22 cellular contexts compared by ENCODE assay signal in genomic region chrX:154529206-154529612, GRCh38. TPM values are rescaled to one million over a fixed set of nuclear protein-coding genes. Genes with fewer than 3 reads are reported as not detected.
DNase-seq lines count a peak whose midpoint lies in the region; ATAC-seq and TF ChIP-seq lines count a peak whose summit lies in the region.
"Had no signal": no experiment of that assay in that cellular context is flagged by ENCODE, and none has a peak within 500 bp of the region (broad histone marks: within the 10 kb centered on the region; RNA-seq: fewer than 3 reads in every experiment).

No MANE protein-coding gene starts in this region.

- H2BK20ac ChIP-seq in IMR-90 (ENCODE audit: low read depth, low read length) = no peak overlapping the region

- H3K9me1 ChIP-seq in IMR-90 (ENCODE audit: insufficient read depth, low read length) = 0 out of 2 replicates have a peak, but pooled peaks cover 2% of the 10 kb centered on the region

- H3K18ac ChIP-seq in IMR-90 (ENCODE audit: low read depth, low read length) = no peak overlapping the region

- H3K27me3 ChIP-seq in IMR-90 (ENCODE audit: control insufficient read depth, insufficient read depth, low read length) (no peaks in the 10 kb centered on the region), neutrophil (no peaks in the 10 kb centered on the region), BE2C (no peaks in the 10 kb centered on the region)
- H3K27me3 ChIP-seq: gastroesophageal sphincter had no signal

- H3K4me1 ChIP-seq in IMR-90 (ENCODE audit: control insufficient read depth, insufficient read depth, low read length) (peaks cover 10% of the 10 kb centered on the region), neutrophil (ENCODE audit: control insufficient read depth in 1 of 2, insufficient read depth in 1 of 2, low read depth in 1 of 2, low read length in 1 of 2) (peaks cover 10 to 11% of the 10 kb centered on the region in 2 experiments), BE2C (no peaks in the 10 kb centered on the region; the same call in 1 of the 2 replicates)

- peaks cover 33% of the 10 kb centered on the region; the same call in 1 of the 2 replicates for H3K36me3 ChIP-seq in IMR-90 (ENCODE audit: control insufficient read depth, insufficient read depth, low read length)
- H3K36me3 ChIP-seq in neutrophil = peaks cover 43% of the 10 kb centered on the region
- H3K36me3 ChIP-seq in BE2C = peaks cover 20% of the 10 kb centered on the region

- no peak overlapping the region for H2BK120ac ChIP-seq in IMR-90 (ENCODE audit: low read depth, low read length)

- DNase-seq in AG20443 (ENCODE audit: low spot score) (peak; percentile 43), IMR-90 (peak; percentile 15), cardiac fibroblast (ENCODE audit: low read depth in 2 of 2) (peak; percentile 46 to 72), superior temporal gyrus (ENCODE audit: extremely low spot score) (no peak), NOMO-1 treated with dmso at 0.1 percent for 144 hours (lab: John Stamatoyannopoulos, UW; ENCODE audit: unreplicated experiment) (no peak), BE2C (no peak), NCI-H1417 (lab: John Stamatoyannopoulos, UW) (no peak)
- DNase-seq: activated CD4-positive, alpha-beta T cell treated with anti-CD3 and anti-CD28 coated beads, Interleukin-2, amount 50 U/mL, for 1 hour; CD4-positive, alpha-beta memory T cell; DMS79 treated with DMSO at 0.1 percent for 48 hours; kidney; mammary epithelial cell; MV-4-11; NCI-H1694 treated with DMSO at 0.1 percent for 48 hours; NCI-H82; right cardiac atrium; stimulated activated CD4-positive, alpha-beta T cell treated with anti-CD3 and anti-CD28 coated beads, Interleukin-15, amount 100 ng/mL, for 24 hours; T-helper 2 cell had no signal

- no peak overlapping the region for H3K4ac ChIP-seq in IMR-90 (ENCODE audit: low read depth, low read length)

- POLR2A ChIA-PET in IMR-90 (lab: Charles Lee; ENCODE audit: unreplicated experiment) = no interaction called here

- peak; percentile 20; the same call in 1 of the 2 replicates for ATAC-seq in IMR-90 (ENCODE audit: low read depth)
- ATAC-seq: gastroesophageal sphincter, right cardiac atrium had no signal

- no peak overlapping the region for H3K4me2 ChIP-seq in IMR-90 (ENCODE audit: low read depth, low read length)

- H3K23ac ChIP-seq in IMR-90 (ENCODE audit: low read depth, low read length) = no peak overlapping the region

- H2AK9ac ChIP-seq in IMR-90 (replicated peaks; ENCODE audit: low read depth, low read length, poor library complexity) = no peak overlapping the region

- no peak overlapping the region; a peak in 1 of 4 replicates for H4K8ac ChIP-seq in IMR-90 (ENCODE audit: low read depth in 2 of 2, low read length in 2 of 2)

- H2AK5ac ChIP-seq in IMR-90 (ENCODE audit: low read depth, low read length) = no peak overlapping the region

- no peak overlapping the region for H3K56ac ChIP-seq in IMR-90 (ENCODE audit: extremely low read depth, insufficient read depth, low read length)

- WGBS in IMR-90 (ENCODE audit: extremely low coverage in 2 of 2, insufficient read length in 1 of 2), 2 experiments = 76% methylated on average over 2 of the region's 6 CpGs; no CpG with 5 or more reads in 1 of the 2 experiments

- CTCF ChIA-PET in IMR-90 (lab: Yijun Ruan, JAX) = no interaction called here

- no peak overlapping the region for H3K14ac ChIP-seq in IMR-90 (replicated peaks; ENCODE audit: low read depth, low read length)

- H3K9ac ChIP-seq in IMR-90 (ENCODE audit: low read depth, low read length) = no peak overlapping the region

- TF ChIP-seq POLR2A in IMR-90 (IDR thresholded peaks at IDR 0.05; ENCODE audit: low read depth, low read length) = no peak

- no peak overlapping the region for H4K5ac ChIP-seq in IMR-90 (ENCODE audit: low read depth, low read length)

- TF ChIP-seq CTCF in IMR-90 (conservative IDR thresholded peaks at IDR 0.05; ENCODE audit: low read depth, low read length) = no peak
- no peak for TF ChIP-seq CTCF in cardiac fibroblast (IDR thresholded peaks at IDR 0.05; ENCODE audit: low read depth, low read length)
- TF ChIP-seq CTCF in neutrophil (IDR thresholded peaks at IDR 0.05) = no peak
- TF ChIP-seq CTCF in BE2C (IDR thresholded peaks at IDR 0.05; ENCODE audit: low read depth, low read length) = no peak

- no peaks in the 10 kb centered on the region for H3K9me3 ChIP-seq in IMR-90 (ENCODE audit: control insufficient read depth, insufficient read depth, low read length)
- H3K9me3 ChIP-seq in neutrophil = no peaks in the 10 kb centered on the region
- no peaks in the 10 kb centered on the region for H3K9me3 ChIP-seq in BE2C
- H3K9me3 ChIP-seq: gastroesophageal sphincter had no signal

- H4K20me1 ChIP-seq in IMR-90 (ENCODE audit: insufficient read depth, low read length) = 0 out of 2 replicates have a peak, but pooled peaks cover under 1% of the 10 kb centered on the region

- in situ Hi-C loops in IMR-90 (cut with MboI; ENCODE audit: low sequenced_read_pairs) = loop anchor here (25.0 kb wide), 1 partner anchor 1567 kb away; no protein-coding TSS in a partner anchor

- H2AFZ ChIP-seq in IMR-90 (replicated peaks; ENCODE audit: low read length, poor library complexity) = no peak overlapping the region

- no peak overlapping the region for H2BK15ac ChIP-seq in IMR-90 (ENCODE audit: low read depth, low read length)

- H4K91ac ChIP-seq in IMR-90 (ENCODE audit: insufficient read depth, low read depth, low read length) = no peak overlapping the region

- peaks cover 0 to 6% of the 10 kb centered on the region in 2 experiments; a peak in 2 of 4 replicates for H3K79me1 ChIP-seq in IMR-90 (ENCODE audit: low read depth in 1 of 2, low read length in 2 of 2)

- TF ChIP-seq RAD21 in IMR-90 (IDR thresholded peaks at IDR 0.05; ENCODE audit: low read length) = no peak

- H3K4me3 ChIP-seq in IMR-90 (ENCODE audit: insufficient read depth, low read depth, low read length) (no peak overlapping the region), cardiac fibroblast (replicated peaks in 1 of 2; ENCODE audit: low read depth in 2 of 2, low read length in 2 of 2) (no peak overlapping the region), neutrophil (ENCODE audit: low read depth in 1 of 2, low read length in 1 of 2) (no peak overlapping the region), BE2C (ENCODE audit: low read depth, low read length) (no peak overlapping the region)
- H3K4me3 ChIP-seq: gastroesophageal sphincter, SK-N-MC had no signal

- intact Hi-C loops in IMR-90 (cut with micrococcal nuclease) = no loop called here

- no TSS peak for BruUV-seq in IMR-90 (replicated peaks; lab: Mats Ljungman, UMichigan)

- dilution Hi-C loops in IMR-90 (cut with HindIII; ENCODE audit: low sequenced_read_pairs, unreplicated experiment) = no loop called here

- H3K27ac ChIP-seq in IMR-90 (ENCODE audit: insufficient read depth, low read length) = no peak overlapping the region
- H3K27ac ChIP-seq in neutrophil = peak overlapping the region; percentile 49
- H3K27ac ChIP-seq: gastroesophageal sphincter, SK-N-MC, VCaP had no signal

- H2BK5ac ChIP-seq in IMR-90 (ENCODE audit: low read depth, low read length, poor library complexity, severe bottlenecking) = no peak overlapping the region

TF ChIP-seq in IMR-90, 13 proteins besides CTCF, POLR2A, EP300 and RAD21:
- TF ChIP-seq FOS (IDR thresholded peaks at IDR 0.05; ENCODE audit: low read depth, low read length) (no peak), CEBPB (IDR thresholded peaks at IDR 0.05; ENCODE audit: low read depth, low read length) (peak; percentile 47; the same call in 1 of the 2 replicates)

RNA-seq across cellular contexts. Expression of gene FAM3A, which starts 13.2 kb away (rescaled TPM):
- 14.0 and 15.0 TPM in 2 replicates for total RNA-seq in IMR-90 (2012; rRNA removed)
- polyA plus RNA-seq in IMR-90 (2012; rRNA removed) = 47.2 and 52.0 TPM in 2 replicates
- polyA plus RNA-seq in IMR-90 (2012; cell fraction: cytosol; rRNA removed) = 35.3 and 65.1 TPM in 2 replicates
- 99.5 and 206 TPM in 2 replicates for polyA plus RNA-seq in IMR-90 (2012; cell fraction: nucleus; rRNA removed; ENCODE audit: low replicate concordance)
- polyA plus RNA-seq in BE2C (2012; ENCODE audit: insufficient read depth, insufficient read length, low read depth) = 29.7 TPM

RNA-seq across cellular contexts. Expression of gene G6PD, which starts 17.4 kb away (rescaled TPM):
- total RNA-seq in IMR-90 (2012; rRNA removed) = 60.0 and 77.1 TPM in 2 replicates
- polyA plus RNA-seq in IMR-90 (2012; rRNA removed) = 174 and 213 TPM in 2 replicates
- 127 and 234 TPM in 2 replicates for polyA plus RNA-seq in IMR-90 (2012; cell fraction: cytosol; rRNA removed)
- 185 and 431 TPM in 2 replicates for polyA plus RNA-seq in IMR-90 (2012; cell fraction: nucleus; rRNA removed; ENCODE audit: low replicate concordance)
- polyA plus RNA-seq in BE2C (2012; ENCODE audit: insufficient read depth, insufficient read length, low read depth) = 207 TPM

RNA-seq across cellular contexts. Expression of gene IKBKG, which starts 18.2 kb away (rescaled TPM):
- total RNA-seq in IMR-90 (2012; rRNA removed) = 13.9 and 16.5 TPM in 2 replicates
- polyA plus RNA-seq in IMR-90 (2012; rRNA removed) = 38.2 and 41.3 TPM in 2 replicates
- polyA plus RNA-seq in IMR-90 (2012; cell fraction: cytosol; rRNA removed) = 61.0 and 68.3 TPM in 2 replicates
- polyA plus RNA-seq in IMR-90 (2012; cell fraction: nucleus; rRNA removed; ENCODE audit: low replicate concordance) = 60.9 and 124 TPM in 2 replicates
- 74.8 TPM for polyA plus RNA-seq in BE2C (2012; ENCODE audit: insufficient read depth, insufficient read length, low read depth)

RNA-seq across cellular contexts. Expression of gene SLC10A3, which starts 38.8 kb away (rescaled TPM):
- 15.2 and 16.1 TPM in 2 replicates for total RNA-seq in IMR-90 (2012; rRNA removed)
- polyA plus RNA-seq in IMR-90 (2012; rRNA removed) = 24.6 and 26.9 TPM in 2 replicates
- polyA plus RNA-seq in IMR-90 (2012; cell fraction: cytosol; rRNA removed) = 12.0 and 39.4 TPM in 2 replicates
- 12.8 and 26.1 TPM in 2 replicates for polyA plus RNA-seq in IMR-90 (2012; cell fraction: nucleus; rRNA removed; ENCODE audit: low replicate concordance)
- 20.6 TPM for polyA plus RNA-seq in BE2C (2012; ENCODE audit: insufficient read depth, insufficient read length, low read depth)

RNA-seq across cellular contexts. Expression of gene UBL4A, which starts 42.8 kb away (rescaled TPM):
- total RNA-seq in IMR-90 (2012; rRNA removed) = 21.4 and 28.3 TPM in 2 replicates
- 22.2 and 24.6 TPM in 2 replicates for polyA plus RNA-seq in IMR-90 (2012; rRNA removed)
- 17.4 and 24.0 TPM in 2 replicates for polyA plus RNA-seq in IMR-90 (2012; cell fraction: cytosol; rRNA removed)
- polyA plus RNA-seq in IMR-90 (2012; cell fraction: nucleus; rRNA removed; ENCODE audit: low replicate concordance) = 12.6 and 22.4 TPM in 2 replicates
- polyA plus RNA-seq in BE2C (2012; ENCODE audit: insufficient read depth, insufficient read length, low read depth) = 119 TPM

Comparison
In these comparisons a context has a peak if more than half of its experiments do, and no peak if none do; other contexts are left out.
1. DNase-seq: peak in AG20443 (single experiment), IMR-90 (single experiment) and cardiac fibroblast (2 of 2); none in superior temporal gyrus (single experiment), NOMO-1 treated with dmso at 0.1 percent for 144 hours (single experiment), BE2C (single experiment) and NCI-H1417 (0 of 3).